8 cellular contexts compared by ENCODE assay signal in the genomic region with DNA sequence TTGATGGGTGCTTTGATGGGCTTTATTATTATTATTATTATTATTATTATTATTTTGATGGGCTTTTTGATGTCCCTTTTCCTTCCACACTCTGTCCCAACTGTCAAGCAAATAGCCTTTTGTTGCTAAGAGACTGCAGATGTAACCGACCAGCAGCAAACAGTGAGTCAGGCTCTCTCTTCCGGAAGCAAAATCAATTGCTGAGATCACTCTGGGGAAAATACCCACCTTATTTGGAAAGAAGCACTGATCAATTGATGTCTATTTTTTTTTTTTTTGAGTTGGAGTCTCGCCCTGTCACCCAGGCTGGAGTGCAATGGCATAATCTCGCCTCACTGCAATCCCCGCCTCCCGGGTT. TPM values are rescaled to one million over a fixed set of nuclear protein-coding genes. Genes with fewer than 3 reads are reported as not detected.
DNase-seq lines count a peak whose midpoint lies in the region; ATAC-seq, FAIRE-seq and TF ChIP-seq lines count a peak whose summit lies in the region.

No MANE protein-coding gene starts in this region.

- H3K23ac ChIP-seq in H9 (ENCODE audit: insufficient read length, low read depth, low read length) = no peak overlapping the region

- H2BK120ac ChIP-seq in H9 (ENCODE audit: low read depth, low read length, poor library complexity, severe bottlenecking) = no peak overlapping the region

- H3K27me3 ChIP-seq in H9 (ENCODE audit: insufficient read depth, low read length) = no peaks in the 10 kb centered on the region
- no peaks in the 10 kb centered on the region for H3K27me3 ChIP-seq in esophagus (ENCODE audit: control insufficient read depth in 1 of 2, insufficient read depth in 2 of 2, low read length in 2 of 2)

- TF ChIP-seq CTCF in A549 (IDR thresholded peaks at IDR 0.05) (no peak), H9 (conservative IDR thresholded peaks at IDR 0.05) (no peak), WI38 (IDR thresholded peaks at IDR 0.05; ENCODE audit: low read depth, low read length) (no peak), osteocyte (IDR thresholded peaks at IDR 0.05) (no peak)

- H3K4me1 Mint-ChIP-seq in H9 (peaks cover 32 to 44% of the 10 kb centered on the region in 2 experiments), osteocyte (ENCODE audit: unreplicated experiment) (peaks cover 72% of the 10 kb centered on the region)

- no peak overlapping the region for H4K8ac ChIP-seq in H9 (replicated peaks; ENCODE audit: insufficient read length, low read depth, low read length)

- H2BK12ac ChIP-seq in H9 (ENCODE audit: insufficient read length, low read depth, low read length) = no peak overlapping the region

- TF ChIP-seq POLR2A in A549 (IDR thresholded peaks at IDR 0.05; ENCODE audit: low read length) = no peak

- TF ChIP-seq EP300 in A549 (IDR thresholded peaks at IDR 0.05) = no peak

- no peak for FAIRE-seq in A549 (lab: Jason Lieb, UNC)

- no peak overlapping the region for H3K9ac ChIP-seq in H9 (ENCODE audit: extremely low read depth, insufficient read length, low read length)

- H2BK20ac ChIP-seq in H9 (ENCODE audit: low read depth, low read length, poor library complexity, severe bottlenecking) = no peak overlapping the region

- peaks cover 2% of the 10 kb centered on the region for H3K79me1 ChIP-seq in H9 (ENCODE audit: insufficient read depth, low read depth, low read length, poor library complexity, severe bottlenecking)

- ATAC-seq in A549 (no peak), GM18873 (IDR thresholded peaks at IDR 0.05; ENCODE audit: low FRiP score, unreplicated experiment) (no peak)

- H3T11ph ChIP-seq in H9 (ENCODE audit: low read length) = no peak overlapping the region

- no peak overlapping the region for H2BK5ac ChIP-seq in H9 (ENCODE audit: insufficient read length, low read length)

- no peak overlapping the region for H3K14ac ChIP-seq in H9 (ENCODE audit: insufficient read depth, low read length)

- peaks cover 5% of the 10 kb centered on the region for H4K20me1 ChIP-seq in H9 (ENCODE audit: control insufficient read depth, insufficient read depth, insufficient read length)

- H3K4ac ChIP-seq in H9 (ENCODE audit: low read depth, low read length) = no peak overlapping the region

- H3K4me1 ChIP-seq in A549 = peaks cover 58% of the 10 kb centered on the region
- H3K4me1 ChIP-seq in H9 (ENCODE audit: insufficient read depth, low read length) = peaks cover 7% of the 10 kb centered on the region; the same call in 1 of the 2 replicates
- peaks cover 0 to 5% of the 10 kb centered on the region in 2 donors for H3K4me1 ChIP-seq in esophagus (ENCODE audit: control insufficient read depth in 2 of 2, insufficient read depth in 2 of 2, low read length in 1 of 2)

- H3K9me3 Mint-ChIP-seq in H9 (0 out of 5 replicates have a peak, but pooled peaks cover 0 to 4% of the 10 kb centered on the region in 2 experiments), osteocyte (ENCODE audit: unreplicated experiment) (no peaks in the 10 kb centered on the region)

- H4K91ac ChIP-seq in H9 (ENCODE audit: insufficient read length, low read depth, low read length) = no peak overlapping the region

- TF ChIP-seq RAD21 in A549 (conservative IDR thresholded peaks at IDR 0.05 in 1 of 2, IDR thresholded peaks at IDR 0.05 in 1 of 2) = no peak

- DNase-seq in A549 (ENCODE audit: low read depth in 1 of 2, low spot score in 1 of 2) = peak; percentile 43 to 62
- DNase-seq in H9 = no peak
- no peak for DNase-seq in osteocyte (ENCODE audit: extremely low spot score, unreplicated experiment)
- DNase-seq in NCI-H345 (lab: John Stamatoyannopoulos, UW) = no peak
- no peak for DNase-seq in OCI-M2 (lab: John Stamatoyannopoulos, UW; ENCODE audit: unreplicated experiment)

- WGBS in A549 (ENCODE audit: missing lambda C conversion rate) = 36% methylated on average over 6 of the region's 6 CpGs
- WGBS in H9 (ENCODE audit: extremely low coverage, insufficient read length, low lambda C conversion rate) = no CpG with 5 or more reads among the region's 6 CpGs
- WGBS in esophagus, 2 donors = 26 to 27% methylated on average over 6 of the region's 6 CpGs

- H2AK5ac ChIP-seq in H9 (ENCODE audit: insufficient read length, low read length) = no peak overlapping the region

- H3K9me3 ChIP-seq in A549 = no peaks in the 10 kb centered on the region
- no peaks in the 10 kb centered on the region for H3K9me3 ChIP-seq in H9 (ENCODE audit: control insufficient read depth, low read depth, low read length)
- no peaks in the 10 kb centered on the region for H3K9me3 ChIP-seq in esophagus (ENCODE audit: control insufficient read depth in 2 of 2, insufficient read depth in 1 of 2, low read depth in 1 of 2, low read length in 1 of 2)

- POLR2A ChIA-PET in A549 (lab: Yijun Ruan, JAX) = interaction anchor here (0.5 kb wide), 1 partner anchor 166 kb away, joined by 4 read pairs; no protein-coding TSS in a partner anchor

- no peaks in the 10 kb centered on the region for H3K27me3 Mint-ChIP-seq in H9 (ENCODE audit: low read depth)
- no peaks in the 10 kb centered on the region for H3K27me3 Mint-ChIP-seq in osteocyte (ENCODE audit: unreplicated experiment)

- H3K4me3 Mint-ChIP-seq in H9 (peak overlapping the region; percentile 72 to 89; a peak in 4 of 5 replicates), osteocyte (ENCODE audit: unreplicated experiment) (peak overlapping the region; percentile 84)

- H2AFZ ChIP-seq in H9 (ENCODE audit: low read length) = no peak overlapping the region

- H3K27ac Mint-ChIP-seq in H9 (peak overlapping the region in 1 of 3 experiments; percentile 93; a peak in 2 of 7 replicates), osteocyte (ENCODE audit: unreplicated experiment) (peak overlapping the region; percentile 100)

- no peak overlapping the region for H3K18ac ChIP-seq in H9 (ENCODE audit: insufficient read length, low read depth, low read length)

- H3K79me2 ChIP-seq in H9 (ENCODE audit: insufficient read depth, low read length) = peaks cover 58% of the 10 kb centered on the region

- H2BK15ac ChIP-seq in H9 (ENCODE audit: low read depth, low read length) = no peak overlapping the region

- H3K4me3 ChIP-seq in A549 = peak overlapping the region; percentile 79; the same call in 2 of the 3 replicates
- H3K4me3 ChIP-seq in WI38 (ENCODE audit: low read depth, low read length) = peak overlapping the region; percentile 90
- peak overlapping the region in 1 of 2 donors; percentile 70 for H3K4me3 ChIP-seq in esophagus (ENCODE audit: low read depth in 1 of 2, low read length in 2 of 2)

- no peak overlapping the region for H3K56ac ChIP-seq in H9 (ENCODE audit: insufficient read length, low read depth, low read length)

- H3K27ac ChIP-seq in A549 = peak overlapping the region; percentile 92 to 97
- H3K27ac ChIP-seq in H9 (ENCODE audit: insufficient read length, low read depth, low read length) = no peak overlapping the region
- peak overlapping the region; percentile 96 to 100 for H3K27ac ChIP-seq in esophagus (ENCODE audit: low read depth in 2 of 2, low read length in 1 of 2)

- no peak overlapping the region for H4K5ac ChIP-seq in H9 (ENCODE audit: insufficient read length, low read depth, low read length)

- CTCF ChIA-PET in A549 (lab: Yijun Ruan, JAX) = interaction anchor here (1.2 to 2.1 kb wide), 3 partner anchors 34 to 56 kb away, joined by 3 to 5 read pairs (median 3); no protein-coding TSS in a partner anchor

- peaks cover 0 to 8% of the 10 kb centered on the region in 2 donors for H3K36me3 ChIP-seq in esophagus (ENCODE audit: control insufficient read depth in 2 of 2, insufficient read depth in 2 of 2, low read length in 1 of 2)

- peaks cover 13% of the 10 kb centered on the region for H3K23me2 ChIP-seq in H9 (ENCODE audit: insufficient read length, low read depth, low read length, poor library complexity, severe bottlenecking)

- H3K36me3 Mint-ChIP-seq in H9 (ENCODE audit: insufficient read depth in 1 of 3, low read depth in 3 of 3) (peaks cover 43 to 56% (median 52%) of the 10 kb centered on the region in 3 experiments), osteocyte (ENCODE audit: unreplicated experiment) (peaks cover 7% of the 10 kb centered on the region)

- H3K4me2 ChIP-seq in A549 = peak overlapping the region; percentile 98
- peak overlapping the region; percentile 99 for H3K4me2 ChIP-seq in H9 (ENCODE audit: insufficient read depth, insufficient read length, low read length)

TF ChIP-seq in A549, 52 proteins besides CTCF, POLR2A, EP300 and RAD21:
- no peak for TF ChIP-seq CHD2 (IDR thresholded peaks at IDR 0.05; ENCODE audit: low read length, partially characterized antibody)
- TF ChIP-seq NR3C1 (IDR thresholded peaks at IDR 0.05) = no peak
- TF ChIP-seq, protein P1, sequence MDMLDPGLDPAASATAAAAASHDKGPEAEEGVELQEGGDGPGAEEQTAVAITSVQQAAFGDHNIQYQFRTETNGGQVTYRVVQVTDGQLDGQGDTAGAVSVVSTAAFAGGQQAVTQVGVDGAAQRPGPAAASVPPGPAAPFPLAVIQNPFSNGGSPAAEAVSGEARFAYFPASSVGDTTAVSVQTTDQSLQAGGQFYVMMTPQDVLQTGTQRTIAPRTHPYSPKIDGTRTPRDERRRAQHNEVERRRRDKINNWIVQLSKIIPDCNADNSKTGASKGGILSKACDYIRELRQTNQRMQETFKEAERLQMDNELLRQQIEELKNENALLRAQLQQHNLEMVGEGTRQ (IDR thresholded peaks at IDR 0.05) = no peak
- TF ChIP-seq MAFK (IDR thresholded peaks at IDR 0.05; ENCODE audit: partially characterized antibody) = no peak
- TF ChIP-seq, protein P2, sequence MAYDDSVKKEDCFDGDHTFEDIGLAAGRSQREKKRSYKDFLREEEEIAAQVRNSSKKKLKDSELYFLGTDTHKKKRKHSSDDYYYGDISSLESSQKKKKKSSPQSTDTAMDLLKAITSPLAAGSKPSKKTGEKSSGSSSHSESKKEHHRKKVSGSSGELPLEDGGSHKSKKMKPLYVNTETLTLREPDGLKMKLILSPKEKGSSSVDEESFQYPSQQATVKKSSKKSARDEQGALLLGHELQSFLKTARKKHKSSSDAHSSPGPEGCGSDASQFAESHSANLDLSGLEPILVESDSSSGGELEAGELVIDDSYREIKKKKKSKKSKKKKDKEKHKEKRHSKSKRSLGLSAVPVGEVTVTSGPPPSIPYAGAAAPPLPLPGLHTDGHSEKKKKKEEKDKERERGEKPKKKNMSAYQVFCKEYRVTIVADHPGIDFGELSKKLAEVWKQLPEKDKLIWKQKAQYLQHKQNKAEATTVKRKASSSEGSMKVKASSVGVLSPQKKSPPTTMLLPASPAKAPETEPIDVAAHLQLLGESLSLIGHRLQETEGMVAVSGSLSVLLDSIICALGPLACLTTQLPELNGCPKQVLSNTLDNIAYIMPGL (CRISPR knock-in tag; IDR thresholded peaks at IDR 0.05; ENCODE audit: borderline replicate concordance) = no peak
TF ChIP-seq in A549: peak in this region for 0.

RNA-seq across cellular contexts. Expression of gene LDLR, which starts 2.9 kb away (rescaled TPM):
- 29.2 and 37.0 TPM in 2 replicates for polyA plus RNA-seq in A549 (2011; rRNA removed)
- 38.2 and 41.8 TPM in 2 replicates for polyA plus RNA-seq in A549 (2012; cell fraction: cytosol; rRNA removed)
- polyA plus RNA-seq in A549 (2012; cell fraction: nucleus; rRNA removed) = 78.5 and 82.0 TPM in 2 replicates
- 35.6 to 55.8 TPM (median 50.8 TPM) in 3 replicates for polyA plus RNA-seq in A549 (2017; fragmentation: RNase III; extraction: RNeasy Plus Mini Kit Qiagen cat#74134 plus additional on column Dnase treatment)
- 37.2 and 50.2 TPM in 2 replicates for polyA minus RNA-seq in A549 (2011; rRNA and poly(A)+ RNA removed)
- total RNA-seq in H9 (2021) = 81.3 and 92.7 TPM in 2 replicates
- polyA plus RNA-seq in esophagus = 10 to 100 TPM; 51.9 to 66.7 TPM
- 75.4 and 96.9 TPM in 2 replicates for total RNA-seq in osteocyte

Comparison
In these comparisons a context has a peak if more than half of its experiments do, and no peak if none do; other contexts are left out.
1. DNase-seq: peak in A549 (2 of 2); none in H9 (single experiment), osteocyte (single experiment), NCI-H345 (single experiment) and OCI-M2 (single experiment).